ENCODE assay signal across 8 cellular contexts in the genomic region with DNA sequence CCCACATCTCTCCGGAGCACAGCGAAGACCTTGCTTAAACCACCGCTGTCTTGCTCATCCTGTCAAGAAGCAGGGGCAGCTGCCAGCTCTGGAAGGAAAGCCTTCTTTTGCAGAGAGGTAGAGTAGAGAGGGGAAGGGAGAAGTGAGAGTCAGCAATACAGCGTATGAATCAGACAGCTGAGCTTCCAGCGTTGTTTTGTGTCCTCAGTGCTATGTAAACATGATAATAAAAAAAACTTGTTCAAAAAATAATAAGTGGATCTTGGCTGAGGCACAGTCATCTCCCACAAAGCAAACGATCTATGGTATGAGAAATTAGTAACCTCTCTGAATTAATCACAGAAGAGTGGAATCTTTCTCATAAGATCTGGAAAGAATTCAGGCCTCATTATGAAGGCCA. TPM values are rescaled to one million over a fixed set of nuclear protein-coding genes. Genes with fewer than 3 reads are reported as not detected.
DNase-seq lines count a peak whose midpoint lies in the region; ATAC-seq and TF ChIP-seq lines count a peak whose summit lies in the region.

No MANE protein-coding gene starts in this region.

- H3K36me3 Mint-ChIP-seq in IgD-negative memory B cell: peaks cover 16% of the 10 kb centered on the region

- H3K27ac Mint-ChIP-seq in IgD-negative memory B cell: peak overlapping the region; percentile 25 to 93 (median 78)

- WGBS in ovary, 3 donors: 5 to 12% (median 7%) methylated on average over 6 of the region's 6 CpGs

- H3K36me3 ChIP-seq in ovary: no peaks in the 10 kb centered on the region
- no peaks in the 10 kb centered on the region for H3K36me3 ChIP-seq in tibial artery

- intact Hi-C loops in ovary (cut with DNase I) (no loop called here), tibial artery (cut with DNase I; ENCODE audit: low total_unique reads) (no loop called here)

- DNase-seq in ELR (ENCODE audit: low read depth) (peak; percentile 45), choroid plexus epithelial cell (ENCODE audit: low read depth) (peak; percentile 86), ovary (peak; percentile 63 to 73 (median 66)), NCI-H526 treated with DMSO at 0.1 percent for 48 hours (lab: John Stamatoyannopoulos, UW) (no peak), tibial artery (no peak)

- no peaks in the 10 kb centered on the region for H3K9me3 Mint-ChIP-seq in IgD-negative memory B cell

- H3K27ac ChIP-seq in ovary: peak overlapping the region in 1 of 2 donors; percentile 73
- peak overlapping the region in 1 of 2 donors; percentile 3 for H3K27ac ChIP-seq in tibial artery

- peaks cover 28% of the 10 kb centered on the region for H3K4me1 ChIP-seq in ovary (ENCODE audit: insufficient read depth)
- H3K4me1 ChIP-seq in tibial artery: peaks cover 0 to 51% (median 30%) of the 10 kb centered on the region in 4 donors

- no peak for TF ChIP-seq POLR2A in ovary (IDR thresholded peaks at IDR 0.05)

- H3K27me3 Mint-ChIP-seq in IgD-negative memory B cell: no peaks in the 10 kb centered on the region

- H3K4me1 Mint-ChIP-seq in IgD-negative memory B cell: peaks cover 44 to 49% (median 45%) of the 10 kb centered on the region in 3 donors

- TF ChIP-seq CTCF in choroid plexus epithelial cell (conservative IDR thresholded peaks at IDR 0.05; ENCODE audit: low read depth, low read length): no peak
- TF ChIP-seq CTCF in ovary (IDR thresholded peaks at IDR 0.05): no peak
- no peak for TF ChIP-seq CTCF in tibial artery (IDR thresholded peaks at IDR 0.05)

- TF ChIP-seq EP300 in ovary (IDR thresholded peaks at IDR 0.05): no peak

- no peak overlapping the region for H3K4me3 ChIP-seq in choroid plexus epithelial cell (ENCODE audit: low read depth, low read length)
- no peak overlapping the region for H3K4me3 ChIP-seq in ovary
- no peak overlapping the region for H3K4me3 ChIP-seq in tibial artery

- H3K9me3 ChIP-seq in ovary (no peaks in the 10 kb centered on the region), tibial artery (no peaks in the 10 kb centered on the region)

- peak overlapping the region in 3 of 4 donors; percentile 68 to 89 (median 77) for H3K4me3 Mint-ChIP-seq in IgD-negative memory B cell

- no peaks in the 10 kb centered on the region for H3K27me3 ChIP-seq in ovary
- no peaks in the 10 kb centered on the region for H3K27me3 ChIP-seq in tibial artery

- ATAC-seq in HG03159 (IDR thresholded peaks at IDR 0.05; ENCODE audit: unreplicated experiment): no peak
- ATAC-seq in GM21576 (IDR thresholded peaks at IDR 0.05; ENCODE audit: unreplicated experiment): no peak

RNA-seq across cellular contexts. Expression of a gene that starts 29.7 kb away (rescaled TPM):
- 15.4 TPM for polyA plus RNA-seq in IgD-negative memory B cell
- total RNA-seq in ovary: 10 to 100 TPM; 45.8 to 93.0 (median 67.1) TPM
- 10 to 100 TPM; 35.9 to 37.2 TPM for polyA plus RNA-seq in ovary

Comparison
In these comparisons a context has a peak if more than half of its experiments do, and no peak if none do; other contexts are left out.
1. DNase-seq: peak in ELR (single experiment), choroid plexus epithelial cell (single experiment) and ovary (5 of 5); none in NCI-H526 treated with DMSO at 0.1 percent for 48 hours (single experiment) and tibial artery (0 of 2).